39 cellular contexts compared by ENCODE assay signal in genomic region chr16:84232060-84232459, GRCh38. TPM values are rescaled to one million over a fixed set of nuclear protein-coding genes. Genes with fewer than 3 reads are reported as not detected.
"Had no signal": no experiment of that assay in that cellular context is flagged by ENCODE, and none has a peak within 500 bp of the region (broad histone marks: within the 10 kb centered on the region; RNA-seq: fewer than 3 reads in every experiment).

No MANE protein-coding gene starts in this region.

- H3K4me3 Mint-ChIP-seq: activated B cell treated with CpG ODN at 0.5 μM for 24 hours; activated CD4-positive, alpha-beta memory T cell treated with anti-CD3 and anti-CD28 coated beads for 36 hours; activated CD4-positive, alpha-beta T cell treated with anti-CD3 and anti-CD28 coated beads, Interleukin-2, amount 10 ng/mL, durations not matched to agents 24 days and 14 days; activated CD8-positive, alpha-beta T cell treated with anti-CD3 and anti-CD28 coated beads for 36 hours; activated naive CD4-positive, alpha-beta T cell treated with anti-CD3 and anti-CD28 coated beads for 36 hours; activated naive CD8-positive, alpha-beta T cell treated with anti-CD3 and anti-CD28 coated beads for 36 hours; activated T-cell treated with anti-CD3 and anti-CD28 coated beads, Interleukin-2, amount 50 U/mL, for 4 hours; activated T-cell treated with anti-CD3 and anti-CD28 coated beads, Interleukin-2, amount 50 U/mL, for 72 hours; activated T-helper 1 cell treated with anti-CD3 and anti-CD28 coated beads, Interleukin-12 subunit alpha, Interleukin-12 subunit beta, Interleukin-2, Interleukin-4 antibody, amounts not matched to agents 30 ng/mL and 10 ng/mL and 1 ng/mL, durations not matched to agents 14 hours and 24 hours and 36 hours; activated T-helper 17 cell treated with anti-CD3 and anti-CD28 coated beads, Interleukin-2, amount 50 U/mL, for 72 hours; T-helper 1 cell treated with Interleukin-12 subunit alpha and Interleukin-12 subunit beta and Interleukin-4 antibody, amounts not matched to agents 30 μg/mL and 1 μg/mL, for 36 hours; T-helper 2 cell treated with Interferon-gamma antibody and Interleukin-4, amounts not matched to agents 5 μg/mL and 100 μg/mL, for 36 hours had no signal

- H3K36me3 ChIP-seq: adrenal gland, brain microvascular endothelial cell, breast epithelium had no signal

- FAIRE-seq: astrocyte, TTC549 had no signal

- H3K4me1 ChIP-seq: body of pancreas, breast epithelium had no signal

- H3K4me1 Mint-ChIP-seq: activated B cell treated with CpG ODN at 0.5 μM for 24 hours; activated CD4-positive, alpha-beta T cell treated with anti-CD3 and anti-CD28 coated beads, Interleukin-2, amount 10 ng/mL, durations not matched to agents 24 days and 14 days; activated naive CD8-positive, alpha-beta T cell treated with anti-CD3 and anti-CD28 coated beads for 36 hours; activated T-helper 17 cell treated with anti-CD3 and anti-CD28 coated beads, Interleukin-2, amount 50 U/mL, for 72 hours had no signal

- H3K9me3 Mint-ChIP-seq: activated B cell treated with CpG ODN at 0.5 μM for 24 hours; activated CD4-positive, alpha-beta memory T cell treated with anti-CD3 and anti-CD28 coated beads for 36 hours; activated CD4-positive, alpha-beta T cell treated with anti-CD3 and anti-CD28 coated beads, Interleukin-2, amount 10 ng/mL, durations not matched to agents 24 days and 14 days; activated CD8-positive, alpha-beta T cell treated with anti-CD3 and anti-CD28 coated beads for 36 hours; activated naive CD4-positive, alpha-beta T cell treated with anti-CD3 and anti-CD28 coated beads for 36 hours; activated naive CD4-positive, alpha-beta T cell treated with anti-CD3 and anti-CD28 coated beads, Interleukin-2, amount 50 U/mL, for 72 hours; activated naive CD8-positive, alpha-beta T cell treated with anti-CD3 and anti-CD28 coated beads for 36 hours; activated T-cell treated with anti-CD3 and anti-CD28 coated beads, Interleukin-2, amount 50 U/mL, for 4 hours; activated T-cell treated with anti-CD3 and anti-CD28 coated beads, Interleukin-2, amount 50 U/mL, for 72 hours; activated T-helper 1 cell treated with anti-CD3 and anti-CD28 coated beads, Interleukin-12 subunit alpha, Interleukin-12 subunit beta, Interleukin-2, Interleukin-4 antibody, amounts not matched to agents 30 ng/mL and 10 ng/mL and 1 ng/mL, durations not matched to agents 14 hours and 24 hours and 36 hours; activated T-helper 17 cell treated with anti-CD3 and anti-CD28 coated beads, Interleukin-2, amount 50 U/mL, for 72 hours; T-helper 1 cell treated with Interleukin-12 subunit alpha and Interleukin-12 subunit beta and Interleukin-4 antibody, amounts not matched to agents 30 μg/mL and 1 μg/mL, for 36 hours; T-helper 2 cell treated with Interferon-gamma antibody and Interleukin-4, amounts not matched to agents 5 μg/mL and 100 μg/mL, for 36 hours had no signal

- H3K27ac ChIP-seq: adrenal gland, body of pancreas, brain microvascular endothelial cell, breast epithelium, VCaP had no signal

- H3K36me3 Mint-ChIP-seq: activated CD4-positive, alpha-beta memory T cell treated with anti-CD3 and anti-CD28 coated beads for 36 hours; activated naive CD4-positive, alpha-beta T cell treated with anti-CD3 and anti-CD28 coated beads, Interleukin-2, amount 50 U/mL, for 72 hours; activated naive CD8-positive, alpha-beta T cell treated with anti-CD3 and anti-CD28 coated beads for 36 hours had no signal

- ATAC-seq: activated CD8-positive, alpha-beta T cell treated with anti-CD3 and anti-CD28 coated beads for 36 hours; activated naive CD4-positive, alpha-beta T cell treated with anti-CD3 and anti-CD28 coated beads, Interleukin-2, amount 50 U/mL, for 72 hours; activated T-cell treated with anti-CD3 and anti-CD28 coated beads, Interleukin-2, amount 50 U/mL, for 4 hours; activated T-cell treated with anti-CD3 and anti-CD28 coated beads, Interleukin-2, amount 50 U/mL, for 72 hours; activated T-helper 17 cell treated with anti-CD3 and anti-CD28 coated beads, Interleukin-2, amount 50 U/mL, for 72 hours; body of pancreas had no signal

- H3K9me3 ChIP-seq: adrenal gland, body of pancreas, breast epithelium had no signal

- DNase-seq: activated B cell treated with CpG ODN at 0.5 μM for 24 hours; activated CD4-positive, alpha-beta memory T cell treated with anti-CD3 and anti-CD28 coated beads for 36 hours; activated CD4-positive, alpha-beta T cell treated with anti-CD3 and anti-CD28 coated beads for 4 hours; activated CD4-positive, alpha-beta T cell treated with anti-CD3 and anti-CD28 coated beads, Interleukin-2, amount 10 ng/mL, durations not matched to agents 24 days and 14 days; activated CD4-positive, alpha-beta T cell treated with anti-CD3 and anti-CD28 coated beads, Interleukin-2, amount 50 U/mL, for 1 hour; activated CD4-positive, alpha-beta T cell treated with anti-CD3 and anti-CD28 coated beads, Interleukin-2, amount 50 U/mL, for 4 hours; activated CD4-positive, CD25-positive, alpha-beta regulatory T cell treated with anti-CD3 and anti-CD28 coated beads, Interleukin-2, amount 50 U/mL, for 72 hours; activated CD8-positive, alpha-beta memory T cell treated with anti-CD3 and anti-CD28 coated beads, Interleukin-2, amount 50 U/mL, for 4 hours; activated CD8-positive, alpha-beta T cell treated with anti-CD3 and anti-CD28 coated beads for 36 hours; activated effector memory CD4-positive, alpha-beta T cell treated with anti-CD3 and anti-CD28 coated beads, Interleukin-2, amount 50 U/mL, for 16 hours; activated gamma-delta T cell treated with Interleukin-2 at 50 U/mL for 16 hours; activated naive CD4-positive, alpha-beta T cell; activated naive CD4-positive, alpha-beta T cell treated with anti-CD3 and anti-CD28 coated beads for 36 hours; activated naive CD4-positive, alpha-beta T cell treated with anti-CD3 and anti-CD28 coated beads, Interleukin-2, amount 50 U/mL, for 16 hours; activated naive CD8-positive, alpha-beta T cell treated with anti-CD3 and anti-CD28 coated beads for 36 hours; activated T-cell treated with anti-CD3 and anti-CD28 coated beads for 4 hours; activated T-cell treated with anti-CD3 and anti-CD28 coated beads, Interleukin-2, amount 50 U/mL, for 1 hour; activated T-cell treated with anti-CD3 and anti-CD28 coated beads, Interleukin-2, amount 50 U/mL, for 4 hours; activated T-cell treated with anti-CD3 and anti-CD28 coated beads, Interleukin-2, amount 50 U/mL, for 72 hours; adrenal gland; amniotic stem cell; aorta; body of pancreas; brain microvascular endothelial cell; central memory CD4-positive, alpha-beta T cell; T-helper 1 cell; T-helper 2 cell; T-helper 9 cell had no signal

- H3K27ac Mint-ChIP-seq: activated B cell treated with CpG ODN at 0.5 μM for 24 hours; activated CD4-positive, alpha-beta memory T cell treated with anti-CD3 and anti-CD28 coated beads for 36 hours; activated CD4-positive, alpha-beta T cell treated with anti-CD3 and anti-CD28 coated beads, Interleukin-2, amount 10 ng/mL, durations not matched to agents 24 days and 14 days; activated CD8-positive, alpha-beta T cell treated with anti-CD3 and anti-CD28 coated beads for 36 hours; activated naive CD4-positive, alpha-beta T cell treated with anti-CD3 and anti-CD28 coated beads for 36 hours; activated naive CD4-positive, alpha-beta T cell treated with anti-CD3 and anti-CD28 coated beads, Interleukin-2, amount 50 U/mL, for 72 hours; activated naive CD8-positive, alpha-beta T cell treated with anti-CD3 and anti-CD28 coated beads for 36 hours; activated T-cell treated with anti-CD3 and anti-CD28 coated beads, Interleukin-2, amount 50 U/mL, for 72 hours; activated T-helper 1 cell treated with anti-CD3 and anti-CD28 coated beads, Interleukin-12 subunit alpha, Interleukin-12 subunit beta, Interleukin-2, Interleukin-4 antibody, amounts not matched to agents 30 ng/mL and 10 ng/mL and 1 ng/mL, durations not matched to agents 14 hours and 24 hours and 36 hours; activated T-helper 17 cell treated with anti-CD3 and anti-CD28 coated beads, Interleukin-2, amount 50 U/mL, for 72 hours; T-helper 1 cell treated with Interleukin-12 subunit alpha and Interleukin-12 subunit beta and Interleukin-4 antibody, amounts not matched to agents 30 μg/mL and 1 μg/mL, for 36 hours; T-helper 2 cell treated with Interferon-gamma antibody and Interleukin-4, amounts not matched to agents 5 μg/mL and 100 μg/mL, for 36 hours had no signal

- H3K4me3 ChIP-seq: adrenal gland, body of pancreas, breast epithelium had no signal

- H3K27me3 ChIP-seq: adrenal gland, body of pancreas, breast epithelium had no signal

RNA-seq across cellular contexts. Expression of gene KCNG4, which starts 7.8 kb away (rescaled TPM):
- total RNA-seq: activated B cell treated with CpG ODN at 0.5 μM for 24 hours; activated CD4-positive, alpha-beta memory T cell treated with anti-CD3 and anti-CD28 coated beads for 36 hours; activated CD4-positive, alpha-beta T cell treated with anti-CD3 and anti-CD28 coated beads, Interleukin-2, amount 10 ng/mL, durations not matched to agents 24 days and 14 days; activated CD8-positive, alpha-beta memory T cell treated with anti-CD3 and anti-CD28 coated beads for 36 hours; activated CD8-positive, alpha-beta T cell treated with anti-CD3 and anti-CD28 coated beads for 36 hours; activated naive CD4-positive, alpha-beta T cell treated with anti-CD3 and anti-CD28 coated beads for 36 hours; activated naive CD4-positive, alpha-beta T cell treated with anti-CD3 and anti-CD28 coated beads, Interleukin-2, amount 50 U/mL, for 72 hours; activated naive CD8-positive, alpha-beta T cell treated with anti-CD3 and anti-CD28 coated beads for 36 hours; activated T-cell treated with anti-CD3 and anti-CD28 coated beads, Interleukin-2, amount 50 U/mL, for 4 hours; activated T-cell treated with anti-CD3 and anti-CD28 coated beads, Interleukin-2, amount 50 U/mL, for 72 hours; activated T-helper 1 cell treated with anti-CD3 and anti-CD28 coated beads, Interleukin-12 subunit alpha, Interleukin-12 subunit beta, Interleukin-2, Interleukin-4 antibody, amounts not matched to agents 30 ng/mL and 10 ng/mL and 1 ng/mL, durations not matched to agents 14 hours and 24 hours and 36 hours; activated T-helper 17 cell treated with anti-CD3 and anti-CD28 coated beads, Interleukin-2, amount 50 U/mL, for 72 hours; aorta; astrocyte; body of pancreas; breast epithelium; cardiac septum had no signal

RNA-seq across cellular contexts. Expression of gene ADAD2, which starts 41.1 kb away (rescaled TPM):
- total RNA-seq: activated B cell treated with CpG ODN at 0.5 μM for 24 hours; activated CD4-positive, alpha-beta T cell treated with anti-CD3 and anti-CD28 coated beads, Interleukin-2, amount 10 ng/mL, durations not matched to agents 24 days and 14 days; activated T-helper 1 cell treated with anti-CD3 and anti-CD28 coated beads, Interleukin-12 subunit alpha, Interleukin-12 subunit beta, Interleukin-2, Interleukin-4 antibody, amounts not matched to agents 30 ng/mL and 10 ng/mL and 1 ng/mL, durations not matched to agents 14 hours and 24 hours and 36 hours; activated T-helper 17 cell treated with anti-CD3 and anti-CD28 coated beads, Interleukin-2, amount 50 U/mL, for 72 hours; astrocyte had no signal
